9 cellular contexts compared by ENCODE assay signal in genomic region chr20:8073024-8073832, GRCh38. TPM values are rescaled to one million over a fixed set of nuclear protein-coding genes. Genes with fewer than 3 reads are reported as not detected.
DNase-seq lines count a peak whose midpoint lies in the region; ATAC-seq and TF ChIP-seq lines count a peak whose summit lies in the region.
"Had no signal": no experiment of that assay in that cellular context is flagged by ENCODE, and none has a peak within 500 bp of the region (broad histone marks: within the 10 kb centered on the region; RNA-seq: fewer than 3 reads in every experiment).

No MANE protein-coding gene starts in this region.

- no peaks in the 10 kb centered on the region for H3K27me3 ChIP-seq in CD4-positive, alpha-beta T cell (ENCODE audit: control insufficient read depth, insufficient read depth, low read length)

- POLR2A ChIA-PET in CD4-positive, alpha-beta T cell (lab: Charles Lee): no interaction called here

- H3K27ac ChIP-seq in CD4-positive, alpha-beta T cell (ENCODE audit: low read depth, low read length): peak overlapping the region; percentile 3

- no peaks in the 10 kb centered on the region for H3K36me3 Mint-ChIP-seq in CD4-positive, alpha-beta T cell (ENCODE audit: low read depth)
- H3K36me3 Mint-ChIP-seq in chondrocyte (ENCODE audit: low read depth): no peaks in the 10 kb centered on the region

- TF ChIP-seq CTCF in CD4-positive, alpha-beta T cell (IDR thresholded peaks at IDR 0.05): no peak
- TF ChIP-seq CTCF in astrocyte of the cerebellum (IDR thresholded peaks at IDR 0.05; ENCODE audit: low read depth, low read length, missing control alignments) (no peak), chondrocyte (IDR thresholded peaks at IDR 0.05) (no peak)

- in situ Hi-C loops in astrocyte of the cerebellum (cut with HindIII; ENCODE audit: low sequenced_read_pairs): no loop called here

- intact Hi-C loops in CD4-positive, alpha-beta T cell (cut with DNase I, micrococcal nuclease): loop anchor here in 1 of 2 experiments (10.0 kb wide), 1 partner anchor 58 kb away; the partner anchor contains the start of gene TMX4

- CTCF ChIA-PET in CD4-positive, alpha-beta T cell (lab: Charles Lee): no interaction called here

- H3K4me3 Mint-ChIP-seq in CD4-positive, alpha-beta T cell: no peak overlapping the region
- H3K4me3 Mint-ChIP-seq in chondrocyte (ENCODE audit: unreplicated experiment): no peak overlapping the region

- no peak for DNase-seq in CD4-positive, alpha-beta T cell
- peak; percentile 9 for DNase-seq in M059J (ENCODE audit: low read depth)
- peak; percentile 49 for DNase-seq in astrocyte of the cerebellum (ENCODE audit: low read depth)
- DNase-seq in lung microvascular endothelial cell (ENCODE audit: low read depth in 2 of 2): peak; percentile 5 to 31
- no peak for DNase-seq in stimulated activated CD4-positive, alpha-beta T cell treated with anti-CD3 and anti-CD28 coated beads, Interleukin-12 subunit alpha, Interleukin-12 subunit beta, amount 100 ng/mL, for 4 hours
- no peak for DNase-seq in chondrocyte (ENCODE audit: low spot score)
- DNase-seq: stimulated activated CD4-positive, alpha-beta T cell treated with anti-CD3 and anti-CD28 coated beads, Interleukin-2, amount 100 ng/mL, for 24 hours had no signal

- H3K9me3 Mint-ChIP-seq in CD4-positive, alpha-beta T cell: no peaks in the 10 kb centered on the region
- H3K9me3 Mint-ChIP-seq in chondrocyte (ENCODE audit: low read depth): no peaks in the 10 kb centered on the region

- H3K4me1 Mint-ChIP-seq in CD4-positive, alpha-beta T cell (ENCODE audit: low read depth): peaks cover 19% of the 10 kb centered on the region
- peaks cover 5% of the 10 kb centered on the region for H3K4me1 Mint-ChIP-seq in chondrocyte (ENCODE audit: low read depth)

- H3K4me3 ChIP-seq in astrocyte of the cerebellum (ENCODE audit: low read depth, low read length): no peak overlapping the region

- peak overlapping the region; percentile 81 for H3K27ac Mint-ChIP-seq in CD4-positive, alpha-beta T cell
- no peak overlapping the region for H3K27ac Mint-ChIP-seq in chondrocyte (ENCODE audit: unreplicated experiment)

- no peaks in the 10 kb centered on the region for H3K27me3 Mint-ChIP-seq in CD4-positive, alpha-beta T cell
- H3K27me3 Mint-ChIP-seq in chondrocyte (ENCODE audit: low read depth): peaks cover 4% of the 10 kb centered on the region

- peak; percentile 85 for ATAC-seq in CD4-positive, alpha-beta T cell (ENCODE audit: poor library complexity)
- ATAC-seq in HG03025 (IDR thresholded peaks at IDR 0.05; ENCODE audit: low FRiP score, unreplicated experiment) (no peak), HG03039 (IDR thresholded peaks at IDR 0.05; ENCODE audit: unreplicated experiment) (no peak)

- no peaks in the 10 kb centered on the region for H3K9me3 ChIP-seq in CD4-positive, alpha-beta T cell (ENCODE audit: control insufficient read depth, low read length)

RNA-seq across cellular contexts. Expression of gene TMX4, which starts 53.7 kb away (rescaled TPM):
- 10 to 100 TPM; 39.8 to 47.9 TPM for total RNA-seq in CD4-positive, alpha-beta T cell
- total RNA-seq in M059J (2014; rRNA removed; shearing (Covaris generic)): 23.8 and 33.6 TPM in 2 replicates
- total RNA-seq in lung microvascular endothelial cell: 12.4 and 14.9 TPM in 2 replicates
- total RNA-seq in chondrocyte: 24.4 to 33.9 TPM (median 25.7 TPM) in 3 replicates

RNA-seq across cellular contexts. Expression of gene PLCB1, which starts 58.8 kb away (rescaled TPM):
- 1 to 10 TPM; 3.8 to 5.6 TPM for total RNA-seq in CD4-positive, alpha-beta T cell
- 0.94 and 1.5 TPM in 2 replicates for total RNA-seq in M059J (2014; rRNA removed; shearing (Covaris generic))
- total RNA-seq in lung microvascular endothelial cell (11.8 and 12.3 TPM in 2 replicates), chondrocyte (10.8 to 15.3 TPM (median 11.4 TPM) in 3 replicates)

Comparison
In these comparisons a context has a peak if more than half of its experiments do, and no peak if none do; other contexts are left out.
1. DNase-seq: peak in M059J (single experiment), astrocyte of the cerebellum (single experiment) and lung microvascular endothelial cell (2 of 2); none in CD4-positive, alpha-beta T cell (0 of 10), stimulated activated CD4-positive, alpha-beta T cell treated with anti-CD3 and anti-CD28 coated beads, Interleukin-12 subunit alpha, Interleukin-12 subunit beta, amount 100 ng/mL, for 4 hours (single experiment) and chondrocyte (single experiment).